Comparison of ENCODE assay signal across 23 cellular contexts in genomic region chr10:70359017-70359550, GRCh38. TPM values are rescaled to one million over a fixed set of nuclear protein-coding genes. Genes with fewer than 3 reads are reported as not detected.
DNase-seq lines count a peak whose midpoint lies in the region; ATAC-seq, FAIRE-seq and TF ChIP-seq lines count a peak whose summit lies in the region.
"Had no signal": no experiment of that assay in that cellular context is flagged by ENCODE, and none has a peak within 500 bp of the region (broad histone marks: within the 10 kb centered on the region; RNA-seq: fewer than 3 reads in every experiment).

No MANE protein-coding gene starts in this region.

- ATAC-seq in natural killer cell treated with Interleukin-12 subunit alpha and Interleukin-12 subunit beta and Interleukin-15 and Interleukin-18, amount 100 ng/mL, for 72 hours, result no peak
- ATAC-seq in natural killer cell (no peak), left lung (peak; percentile 38), GM18502 (IDR thresholded peaks at IDR 0.05; ENCODE audit: poor library complexity, unreplicated experiment) (no peak)
- ATAC-seq: GM12878, Panc1, SK-N-SH treated with all-trans-retinoic acid at 6 μM for 48 hours had no signal

- no peak overlapping the region for H3K4me3 ChIP-seq in left lung
- H3K4me3 ChIP-seq in ovary, result no peak overlapping the region
- H3K4me3 ChIP-seq: GM12878 had no signal

- H3K27ac ChIP-seq in left lung (no peak overlapping the region), ovary (no peak overlapping the region)

- H3K27me3 ChIP-seq in left lung, result no peaks in the 10 kb centered on the region
- H3K27me3 ChIP-seq in ovary, result no peaks in the 10 kb centered on the region
- H3K27me3 ChIP-seq: BE2C had no signal

- no peak for FAIRE-seq in GM19239 (lab: Jason Lieb, UNC)
- FAIRE-seq: GM12878 had no signal

- WGBS in ovary, 3 donors, result 91 to 93% (median 92%) methylated on average over 4 of the region's 4 CpGs

- peaks cover 67 to 80% of the 10 kb centered on the region in 2 donors for H3K4me1 Mint-ChIP-seq in natural killer cell treated with Interleukin-12 subunit alpha and Interleukin-12 subunit beta and Interleukin-15 and Interleukin-18, amount 100 ng/mL, for 72 hours (ENCODE audit: low read depth in 2 of 2)
- peaks cover 1 to 2% of the 10 kb centered on the region in 2 donors for H3K4me1 Mint-ChIP-seq in natural killer cell

- no peaks in the 10 kb centered on the region for H3K36me3 Mint-ChIP-seq in natural killer cell treated with Interleukin-12 subunit alpha and Interleukin-12 subunit beta and Interleukin-15 and Interleukin-18, amount 100 ng/mL, for 72 hours
- H3K36me3 Mint-ChIP-seq in natural killer cell, result no peaks in the 10 kb centered on the region

- H3K9me3 Mint-ChIP-seq in natural killer cell treated with Interleukin-12 subunit alpha and Interleukin-12 subunit beta and Interleukin-15 and Interleukin-18, amount 100 ng/mL, for 72 hours, result no peaks in the 10 kb centered on the region
- no peaks in the 10 kb centered on the region for H3K9me3 Mint-ChIP-seq in natural killer cell
- H3K9me3 Mint-ChIP-seq: CD4-positive, alpha-beta T cell had no signal

- no peaks in the 10 kb centered on the region for H3K27me3 Mint-ChIP-seq in natural killer cell treated with Interleukin-12 subunit alpha and Interleukin-12 subunit beta and Interleukin-15 and Interleukin-18, amount 100 ng/mL, for 72 hours
- no peaks in the 10 kb centered on the region for H3K27me3 Mint-ChIP-seq in natural killer cell (ENCODE audit: low read depth in 2 of 2)
- H3K27me3 Mint-ChIP-seq: CD4-positive, alpha-beta T cell had no signal

- TF ChIP-seq CTCF in natural killer cell (IDR thresholded peaks at IDR 0.05) (no peak), left lung (IDR thresholded peaks at IDR 0.05) (no peak), ovary (IDR thresholded peaks at IDR 0.05) (no peak)

- no peak for TF ChIP-seq EP300 in ovary (IDR thresholded peaks at IDR 0.05)

- H3K9me3 ChIP-seq in left lung (no peaks in the 10 kb centered on the region), ovary (no peaks in the 10 kb centered on the region)
- H3K9me3 ChIP-seq: BE2C had no signal

- H3K36me3 ChIP-seq in left lung (no peaks in the 10 kb centered on the region), ovary (no peaks in the 10 kb centered on the region)
- H3K36me3 ChIP-seq: BE2C had no signal

- no peak for DNase-seq in natural killer cell treated with Interleukin-12 subunit alpha and Interleukin-12 subunit beta and Interleukin-15 and Interleukin-18, amount 100 ng/mL, for 72 hours (ENCODE audit: low spot score)
- DNase-seq in natural killer cell (no peak), NCI-H510A treated with DMSO at 0.1 percent for 48 hours (lab: John Stamatoyannopoulos, UW) (peak; percentile 61), left lung (no peak), GM19239 (ENCODE audit: insufficient read length, low spot score) (no peak), ovary (no peak)
- DNase-seq: BE2C; CD4-positive, alpha-beta T cell; COR-L47; DMS 273 treated with DMSO at 0.1 percent for 48 hours; DND-41; GOT3; HCEC 1CT; Karpas-422; NCI-H1694 treated with DMSO at 0.1 percent for 48 hours; NCI-H2081 treated with DMSO at 0.1 percent for 48 hours; NCI-H2227 treated with DMSO at 0.1 percent for 48 hours; NCI-H524; NCI-H82 had no signal

- peak overlapping the region; percentile 97 to 99 for H3K27ac Mint-ChIP-seq in natural killer cell treated with Interleukin-12 subunit alpha and Interleukin-12 subunit beta and Interleukin-15 and Interleukin-18, amount 100 ng/mL, for 72 hours
- H3K27ac Mint-ChIP-seq in natural killer cell, result no peak overlapping the region
- H3K27ac Mint-ChIP-seq: CD4-positive, alpha-beta T cell had no signal

- intact Hi-C loops in natural killer cell (cut with micrococcal nuclease), result no loop called here
- intact Hi-C loops in left lung (cut with DNase I), result no loop called here
- intact Hi-C loops in ovary (cut with DNase I), result loop anchor here in 1 of 4 donors (5.0 kb wide), 1 partner anchor 92 kb away; no protein-coding TSS in a partner anchor

- TF ChIP-seq POLR2A in ovary (IDR thresholded peaks at IDR 0.05), result no peak

- H3K4me1 ChIP-seq in left lung (peaks cover 23 to 53% of the 10 kb centered on the region in 2 donors), ovary (ENCODE audit: insufficient read depth) (peaks cover 5% of the 10 kb centered on the region)

- H3K4me3 Mint-ChIP-seq in natural killer cell treated with Interleukin-12 subunit alpha and Interleukin-12 subunit beta and Interleukin-15 and Interleukin-18, amount 100 ng/mL, for 72 hours, result peak overlapping the region; percentile 32
- no peak overlapping the region for H3K4me3 Mint-ChIP-seq in natural killer cell
- H3K4me3 Mint-ChIP-seq: CD4-positive, alpha-beta T cell had no signal

RNA-seq across cellular contexts. Expression of gene LRRC20, which starts 23.3 kb away (rescaled TPM):
- 10 to 100 TPM in 1 of 2 donors, 1 to 10 TPM in 1; 6.5 to 17.1 TPM for total RNA-seq in natural killer cell treated with Interleukin-12 subunit alpha and Interleukin-12 subunit beta and Interleukin-15 and Interleukin-18, amount 100 ng/mL, for 72 hours
- total RNA-seq in natural killer cell (1 to 10 TPM; 1.2 to 1.5 (median 1.3) TPM), left lung (10 to 100 TPM; 22.9 to 26.6 TPM), ovary (1 to 10 TPM; 2.1 to 9.4 (median 4.0) TPM)
- polyA plus RNA-seq in ovary, result 1 to 10 TPM; 4.9 to 6.2 TPM

RNA-seq across cellular contexts. Expression of gene EIF4EBP2, which starts 44.9 kb away (rescaled TPM):
- 10 to 100 TPM; 49.8 to 54.6 TPM for total RNA-seq in natural killer cell treated with Interleukin-12 subunit alpha and Interleukin-12 subunit beta and Interleukin-15 and Interleukin-18, amount 100 ng/mL, for 72 hours
- total RNA-seq in natural killer cell, result 10 to 100 TPM; 60.6 to 71.6 (median 71.1) TPM
- total RNA-seq in left lung, result 10 to 100 TPM; 74.7 to 80.5 TPM
- 10 to 100 TPM; 46.3 to 99.2 (median 72.5) TPM for total RNA-seq in ovary
- 10 to 100 TPM; 37.7 to 97.6 TPM for polyA plus RNA-seq in ovary

Comparison
In these comparisons a context has a peak if more than half of its experiments do, and no peak if none do; other contexts are left out.
1. H3K27ac Mint-ChIP-seq: peak in natural killer cell treated with Interleukin-12 subunit alpha and Interleukin-12 subunit beta and Interleukin-15 and Interleukin-18, amount 100 ng/mL, for 72 hours (2 of 2); none in natural killer cell (0 of 2).